12 cellular contexts compared by ENCODE assay signal in genomic region chr9:14238044-14238443, GRCh38.
DNase-seq lines count a peak whose midpoint lies in the region; ATAC-seq and TF ChIP-seq lines count a peak whose summit lies in the region.
"Had no signal": no experiment of that assay in that cellular context is flagged by ENCODE, and none has a peak within 500 bp of the region (broad histone marks: within the 10 kb centered on the region; RNA-seq: fewer than 3 reads in every experiment).

No MANE protein-coding gene starts in this region.

- no peaks in the 10 kb centered on the region for H3K79me1 ChIP-seq in trophoblast cell (ENCODE audit: low read length)

- H3K27ac ChIP-seq in SJSA1 (peak overlapping the region; percentile 59), heart left ventricle (peak overlapping the region; percentile 34 to 81 (median 71)), trophoblast cell (ENCODE audit: low read depth, low read length) (peak overlapping the region; percentile 86)
- H3K27ac ChIP-seq: HL-60, SK-N-MC had no signal

- no peak overlapping the region for H2AK5ac ChIP-seq in trophoblast cell (ENCODE audit: low read length)

- TF ChIP-seq POLR2A in heart left ventricle (IDR thresholded peaks at IDR 0.05) = no peak

- H4K8ac ChIP-seq in trophoblast cell (ENCODE audit: low read depth, low read length) = no peak overlapping the region

- no peak overlapping the region for H3K9ac ChIP-seq in trophoblast cell (ENCODE audit: low read length)

- no peaks in the 10 kb centered on the region for H3K27me3 ChIP-seq in SJSA1 (replicated peaks)
- no peaks in the 10 kb centered on the region for H3K27me3 ChIP-seq in heart left ventricle
- no peaks in the 10 kb centered on the region for H3K27me3 ChIP-seq in trophoblast cell (ENCODE audit: insufficient read depth, low read length)

- DNase-seq in SJSA1 (ENCODE audit: low read depth in 1 of 2, low spot score in 2 of 2) (peak; percentile 44 to 49), heart left ventricle (peak in 1 of 5 donors; percentile 41), trophoblast cell (peak; percentile 52 to 58), sciatic nerve (ENCODE audit: low spot score) (no peak), mesenteric fat pad (ENCODE audit: low spot score) (no peak), NOMO-1 treated with DMSO at 0.1 percent for 48 hours (lab: John Stamatoyannopoulos, UW; ENCODE audit: unreplicated experiment) (no peak)
- no peak for DNase-seq in stimulated activated CD4-positive, alpha-beta T cell treated with anti-CD3 and anti-CD28 coated beads, Interleukin-4, amount 100 ng/mL, for 24 hours
- DNase-seq: activated CD8-positive, alpha-beta T cell treated with anti-CD3 and anti-CD28 coated beads, Interleukin-2, amount 10 ng/mL, durations not matched to agents 7 days and 5 days; NCI-H2029 had no signal

- no peaks in the 10 kb centered on the region for H3K9me3 ChIP-seq in SJSA1 (replicated peaks)
- H3K9me3 ChIP-seq in heart left ventricle = no peaks in the 10 kb centered on the region
- H3K9me3 ChIP-seq in trophoblast cell (ENCODE audit: insufficient read depth, low read depth, low read length) = no peaks in the 10 kb centered on the region

- H3K4me2 ChIP-seq in trophoblast cell (ENCODE audit: low read length) = peak overlapping the region; percentile 11

- WGBS in heart left ventricle, 4 donors = 24 to 41% (median 34%) methylated on average over 3 of the region's 3 CpGs
- no CpG with 5 or more reads among the region's 3 CpGs for WGBS in trophoblast cell (ENCODE audit: extremely low coverage, insufficient coverage, insufficient read length)

- H3K18ac ChIP-seq in trophoblast cell (ENCODE audit: low read length) = no peak overlapping the region

- H2BK12ac ChIP-seq in trophoblast cell (ENCODE audit: low read length) = no peak overlapping the region

- no peak overlapping the region for H4K12ac ChIP-seq in trophoblast cell (ENCODE audit: low read depth, low read length)

- H3K79me2 ChIP-seq in trophoblast cell (ENCODE audit: control insufficient read depth, insufficient read depth, low read length, poor library complexity) = no peaks in the 10 kb centered on the region

- no peak overlapping the region for H3K14ac ChIP-seq in trophoblast cell (ENCODE audit: low read length)

- no peak overlapping the region for H2AFZ ChIP-seq in trophoblast cell (ENCODE audit: insufficient read depth, low read length, poor library complexity)

- no peak overlapping the region for H3K4ac ChIP-seq in trophoblast cell (ENCODE audit: low read depth, low read length)

- intact Hi-C loops in heart left ventricle (cut with DNase I) (loop anchor here in 2 of 10 donors (2.0 to 10.0 kb wide), 3 partner anchors 53 to 141 kb away; no protein-coding TSS in a partner anchor), sciatic nerve (cut with DNase I) (no loop called here)

- H4K91ac ChIP-seq in trophoblast cell (ENCODE audit: low read depth, low read length) = no peak overlapping the region

- peak; percentile 75 for ATAC-seq in GM19463 (IDR thresholded peaks at IDR 0.05; ENCODE audit: unreplicated experiment)
- peak; percentile 28 to 75 (median 66) for ATAC-seq in heart left ventricle
- no peak for ATAC-seq in sciatic nerve
- ATAC-seq: activated CD8-positive, alpha-beta T cell treated with anti-CD3 and anti-CD28 coated beads, Interleukin-2, amount 10 ng/mL, durations not matched to agents 7 days and 5 days had no signal

- H3K36me3 ChIP-seq in SJSA1 (no peaks in the 10 kb centered on the region), heart left ventricle (no peaks in the 10 kb centered on the region), trophoblast cell (ENCODE audit: control insufficient read depth in 1 of 2, insufficient read depth in 2 of 2, low read length in 2 of 2) (no peaks in the 10 kb centered on the region)

- TF ChIP-seq CTCF in heart left ventricle (IDR thresholded peaks at IDR 0.05) = no peak

- H3K4me1 ChIP-seq in SJSA1 (replicated peaks) = peaks cover 31% of the 10 kb centered on the region
- peaks cover 18 to 85% (median 64%) of the 10 kb centered on the region in 12 donors for H3K4me1 ChIP-seq in heart left ventricle
- peaks cover 0 to 4% of the 10 kb centered on the region in 2 experiments for H3K4me1 ChIP-seq in trophoblast cell (ENCODE audit: control insufficient read depth in 1 of 2, insufficient read depth in 2 of 2, low read length in 2 of 2)

- no peak overlapping the region for H3K23ac ChIP-seq in trophoblast cell (ENCODE audit: low read length)

- H2BK120ac ChIP-seq in trophoblast cell (ENCODE audit: insufficient read depth, low read length, poor library complexity) = no peak overlapping the region

- no peak overlapping the region for H3K4me3 ChIP-seq in SJSA1
- peak overlapping the region in 1 of 12 donors; percentile 3 for H3K4me3 ChIP-seq in heart left ventricle
- no peak overlapping the region for H3K4me3 ChIP-seq in trophoblast cell (ENCODE audit: low read depth, low read length)
- H3K4me3 ChIP-seq: SK-N-MC had no signal

- no peak overlapping the region for H2BK5ac ChIP-seq in trophoblast cell (ENCODE audit: low read depth, low read length, poor library complexity)

Comparison
In these comparisons a context has a peak if more than half of its experiments do, and no peak if none do; other contexts are left out.
1. DNase-seq: peak in SJSA1 (2 of 2) and trophoblast cell (2 of 2); none in sciatic nerve (single experiment), mesenteric fat pad (single experiment), NOMO-1 treated with DMSO at 0.1 percent for 48 hours (single experiment) and stimulated activated CD4-positive, alpha-beta T cell treated with anti-CD3 and anti-CD28 coated beads, Interleukin-4, amount 100 ng/mL, for 24 hours (single experiment).
2. Peak in every context shown above with its lines, with median percentiles within 50 percentile points of each other: H3K27ac ChIP-seq.